ENCODE assay signal across 19 cellular contexts in genomic region chr5:82355053-82355452, GRCh38.
"Had no signal": no experiment of that assay in that cellular context is flagged by ENCODE, and none has a peak within 500 bp of the region (broad histone marks: within the 10 kb centered on the region; RNA-seq: fewer than 3 reads in every experiment).

No MANE protein-coding gene starts in this region.

- H3K4me1 ChIP-seq: parathyroid adenoma, psoas muscle had no signal

- H3K36me3 Mint-ChIP-seq: stimulated activated effector memory CD8-positive, alpha-beta T cell treated with anti-CD3 and anti-CD28 coated beads, Interleukin-12 subunit alpha, Interleukin-12 subunit beta, amount 100 ng/mL, for 72 hours had no signal

- H3K9me3 Mint-ChIP-seq: nephron progenitor cell; stimulated activated effector memory CD8-positive, alpha-beta T cell treated with anti-CD3 and anti-CD28 coated beads, Interleukin-12 subunit alpha, Interleukin-12 subunit beta, amount 100 ng/mL, for 72 hours had no signal

- H3K27ac Mint-ChIP-seq: nephron progenitor cell; stimulated activated effector memory CD8-positive, alpha-beta T cell treated with anti-CD3 and anti-CD28 coated beads, Interleukin-12 subunit alpha, Interleukin-12 subunit beta, amount 100 ng/mL, for 72 hours had no signal

- ATAC-seq: foreskin keratinocyte; left cardiac atrium; psoas muscle; right lobe of liver; stimulated activated effector memory CD8-positive, alpha-beta T cell treated with anti-CD3 and anti-CD28 coated beads, Interleukin-12 subunit alpha, Interleukin-12 subunit beta, amount 100 ng/mL, for 72 hours; stimulated activated naive CD8-positive, alpha-beta T cell treated with anti-CD3 and anti-CD28 coated beads, Interleukin-15, Interleukin-2, amounts not matched to agents 100 U/mL and 50 U/mL, for 24 hours had no signal

- DNase-seq: dermis blood vessel endothelial cell; foreskin keratinocyte; head of caudate nucleus; kidney; left cardiac atrium; mesenchymal stem cell; midbrain; nephron progenitor cell; psoas muscle; retina; right lobe of liver; stimulated activated CD4-positive, alpha-beta T cell treated with anti-CD3 and anti-CD28 coated beads, Interleukin-4, amount 100 ng/mL, for 1 hour; stimulated activated CD8-positive, alpha-beta memory T cell treated with anti-CD3 and anti-CD28 coated beads, Interleukin-4, amount 100 ng/mL, for 48 hours; stimulated activated naive CD8-positive, alpha-beta T cell treated with anti-CD3 and anti-CD28 coated beads, Interleukin-15, Interleukin-2, amounts not matched to agents 100 U/mL and 50 U/mL, for 24 hours; transverse colon had no signal

- H3K27ac ChIP-seq: foreskin keratinocyte, hepatocyte, parathyroid adenoma, psoas muscle, right lobe of liver, transverse colon had no signal

- H3K9me3 ChIP-seq: psoas muscle, right lobe of liver, transverse colon had no signal

- H3K27me3 ChIP-seq: foreskin keratinocyte, hepatocyte, right lobe of liver, transverse colon had no signal

- H3K4me3 Mint-ChIP-seq: nephron progenitor cell; stimulated activated effector memory CD8-positive, alpha-beta T cell treated with anti-CD3 and anti-CD28 coated beads, Interleukin-12 subunit alpha, Interleukin-12 subunit beta, amount 100 ng/mL, for 72 hours had no signal

- H3K4me3 ChIP-seq: hepatocyte, lung, psoas muscle, right lobe of liver, transverse colon had no signal

- H3K36me3 ChIP-seq: right lobe of liver, transverse colon had no signal
